In the genomic region with DNA sequence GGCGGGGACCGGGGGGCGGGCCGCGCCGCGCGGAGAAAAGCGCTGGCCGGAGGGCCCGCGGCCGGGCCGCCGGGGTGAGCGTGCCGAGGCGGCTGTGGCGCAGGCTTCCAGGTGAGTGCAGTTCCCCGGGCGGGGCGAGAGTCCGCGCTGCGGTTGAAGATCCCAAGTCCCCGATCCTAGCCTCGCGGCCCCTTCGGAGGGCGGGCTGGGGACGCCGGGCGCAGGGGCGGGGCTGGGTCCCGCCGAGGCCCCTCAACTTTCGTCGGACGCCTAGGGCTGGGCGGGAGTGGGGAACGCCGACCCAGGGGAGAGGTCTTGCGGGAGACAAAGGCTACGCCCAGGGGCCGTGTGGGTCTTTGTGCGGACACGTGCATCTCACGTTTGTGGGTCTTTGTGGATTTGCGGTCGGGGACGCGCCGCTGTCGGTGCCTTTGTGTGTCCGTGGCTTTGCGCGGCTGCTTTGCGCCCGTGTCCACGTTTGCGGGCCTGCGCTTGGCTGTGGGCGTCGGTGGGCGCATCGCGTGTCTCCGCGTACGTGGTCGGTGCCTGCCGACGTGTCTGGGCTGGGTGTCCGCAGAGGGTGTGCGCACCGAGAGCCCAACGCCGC, we compare ENCODE assay signal across 1 cellular context.
TF ChIP-seq lines count a peak whose summit lies in the region.

A gene with protein sequence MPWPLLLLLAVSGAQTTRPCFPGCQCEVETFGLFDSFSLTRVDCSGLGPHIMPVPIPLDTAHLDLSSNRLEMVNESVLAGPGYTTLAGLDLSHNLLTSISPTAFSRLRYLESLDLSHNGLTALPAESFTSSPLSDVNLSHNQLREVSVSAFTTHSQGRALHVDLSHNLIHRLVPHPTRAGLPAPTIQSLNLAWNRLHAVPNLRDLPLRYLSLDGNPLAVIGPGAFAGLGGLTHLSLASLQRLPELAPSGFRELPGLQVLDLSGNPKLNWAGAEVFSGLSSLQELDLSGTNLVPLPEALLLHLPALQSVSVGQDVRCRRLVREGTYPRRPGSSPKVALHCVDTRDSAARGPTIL (plus strand): TSS at position 63 of the 607 bp plus-strand sequence. CDS start 12,261 bp downstream, outside the sequence.

TF ChIP-seq in HepG2, 621 proteins besides CTCF, POLR2A, EP300 and RAD21 (continued from another document and continues in another):
- TF ChIP-seq, protein P1, sequence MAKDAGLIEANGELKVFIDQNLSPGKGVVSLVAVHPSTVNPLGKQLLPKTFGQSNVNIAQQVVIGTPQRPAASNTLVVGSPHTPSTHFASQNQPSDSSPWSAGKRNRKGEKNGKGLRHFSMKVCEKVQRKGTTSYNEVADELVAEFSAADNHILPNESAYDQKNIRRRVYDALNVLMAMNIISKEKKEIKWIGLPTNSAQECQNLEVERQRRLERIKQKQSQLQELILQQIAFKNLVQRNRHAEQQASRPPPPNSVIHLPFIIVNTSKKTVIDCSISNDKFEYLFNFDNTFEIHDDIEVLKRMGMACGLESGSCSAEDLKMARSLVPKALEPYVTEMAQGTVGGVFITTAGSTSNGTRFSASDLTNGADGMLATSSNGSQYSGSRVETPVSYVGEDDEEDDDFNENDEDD (CRISPR knock-in tag; IDR thresholded peaks at IDR 0.05; ENCODE audit: borderline replicate concordance), result no peak
- TF ChIP-seq IRF2 (CRISPR knock-in tag; IDR thresholded peaks at IDR 0.05) (no peak), KLF11 (CRISPR knock-in tag; IDR thresholded peaks at IDR 0.05) (no peak), ZNF782 (CRISPR knock-in tag; IDR thresholded peaks at IDR 0.05; ENCODE audit: borderline replicate concordance) (no peak), FOXK1 (CRISPR knock-in tag; IDR thresholded peaks at IDR 0.05; ENCODE audit: borderline replicate concordance, low read depth) (no peak), MTF1 (CRISPR knock-in tag; IDR thresholded peaks at IDR 0.05) (no peak), KDM2A (CRISPR knock-in tag; IDR thresholded peaks at IDR 0.05; ENCODE audit: borderline replicate concordance, low read depth) (no peak), PAX8 (CRISPR knock-in tag; IDR thresholded peaks at IDR 0.05; ENCODE audit: borderline replicate concordance) (no peak), ZNF224 (CRISPR knock-in tag; IDR thresholded peaks at IDR 0.05) (no peak), FOSL2 (CRISPR knock-in tag; IDR thresholded peaks at IDR 0.05) (no peak), HNRNPUL1 (IDR thresholded peaks at IDR 0.05; ENCODE audit: low read depth, low read length) (no peak), RBM39 (IDR thresholded peaks at IDR 0.05; ENCODE audit: low read depth, low read length, poor library complexity, severe bottlenecking) (no peak), ZNF446 (CRISPR knock-in tag; IDR thresholded peaks at IDR 0.05) (peak; percentile 49; the same call in 1 of the 2 replicates), ZFP1 (CRISPR knock-in tag; IDR thresholded peaks at IDR 0.05) (no peak), MEIS1 (CRISPR knock-in tag; IDR thresholded peaks at IDR 0.05; ENCODE audit: borderline replicate concordance) (no peak), ZNF850 (CRISPR knock-in tag; conservative IDR thresholded peaks at IDR 0.05) (no peak), CC2D1A (CRISPR knock-in tag; IDR thresholded peaks at IDR 0.05) (no peak), MAF1 (CRISPR knock-in tag; IDR thresholded peaks at IDR 0.05; ENCODE audit: borderline replicate concordance) (peak; percentile 14; the same call in 1 of the 2 replicates), ZNF136 (CRISPR knock-in tag; IDR thresholded peaks at IDR 0.05; ENCODE audit: low read depth) (no peak; the same call in 1 of the 2 replicates), ZFX (CRISPR knock-in tag; IDR thresholded peaks at IDR 0.05; ENCODE audit: low read depth) (peak; percentile 47; the same call in 1 of the 2 replicates), ZNF607 (CRISPR knock-in tag; IDR thresholded peaks at IDR 0.05; ENCODE audit: borderline replicate concordance) (no peak; the same call in 1 of the 2 replicates), NCOA1 (CRISPR knock-in tag; IDR thresholded peaks at IDR 0.05) (peak; percentile 65; the same call in 1 of the 2 replicates)
- TF ChIP-seq, protein P2, sequence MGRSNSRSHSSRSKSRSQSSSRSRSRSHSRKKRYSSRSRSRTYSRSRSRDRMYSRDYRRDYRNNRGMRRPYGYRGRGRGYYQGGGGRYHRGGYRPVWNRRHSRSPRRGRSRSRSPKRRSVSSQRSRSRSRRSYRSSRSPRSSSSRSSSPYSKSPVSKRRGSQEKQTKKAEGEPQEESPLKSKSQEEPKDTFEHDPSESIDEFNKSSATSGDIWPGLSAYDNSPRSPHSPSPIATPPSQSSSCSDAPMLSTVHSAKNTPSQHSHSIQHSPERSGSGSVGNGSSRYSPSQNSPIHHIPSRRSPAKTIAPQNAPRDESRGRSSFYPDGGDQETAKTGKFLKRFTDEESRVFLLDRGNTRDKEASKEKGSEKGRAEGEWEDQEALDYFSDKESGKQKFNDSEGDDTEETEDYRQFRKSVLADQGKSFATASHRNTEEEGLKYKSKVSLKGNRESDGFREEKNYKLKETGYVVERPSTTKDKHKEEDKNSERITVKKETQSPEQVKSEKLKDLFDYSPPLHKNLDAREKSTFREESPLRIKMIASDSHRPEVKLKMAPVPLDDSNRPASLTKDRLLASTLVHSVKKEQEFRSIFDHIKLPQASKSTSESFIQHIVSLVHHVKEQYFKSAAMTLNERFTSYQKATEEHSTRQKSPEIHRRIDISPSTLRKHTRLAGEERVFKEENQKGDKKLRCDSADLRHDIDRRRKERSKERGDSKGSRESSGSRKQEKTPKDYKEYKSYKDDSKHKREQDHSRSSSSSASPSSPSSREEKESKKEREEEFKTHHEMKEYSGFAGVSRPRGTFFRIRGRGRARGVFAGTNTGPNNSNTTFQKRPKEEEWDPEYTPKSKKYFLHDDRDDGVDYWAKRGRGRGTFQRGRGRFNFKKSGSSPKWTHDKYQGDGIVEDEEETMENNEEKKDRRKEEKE (IDR thresholded peaks at IDR 0.05), result no peak
- TF ChIP-seq, protein P3, sequence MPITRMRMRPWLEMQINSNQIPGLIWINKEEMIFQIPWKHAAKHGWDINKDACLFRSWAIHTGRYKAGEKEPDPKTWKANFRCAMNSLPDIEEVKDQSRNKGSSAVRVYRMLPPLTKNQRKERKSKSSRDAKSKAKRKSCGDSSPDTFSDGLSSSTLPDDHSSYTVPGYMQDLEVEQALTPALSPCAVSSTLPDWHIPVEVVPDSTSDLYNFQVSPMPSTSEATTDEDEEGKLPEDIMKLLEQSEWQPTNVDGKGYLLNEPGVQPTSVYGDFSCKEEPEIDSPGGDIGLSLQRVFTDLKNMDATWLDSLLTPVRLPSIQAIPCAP (CRISPR knock-in tag; IDR thresholded peaks at IDR 0.05; ENCODE audit: low read depth), result 0 out of 2 replicates have a peak, but pooled peaks have one; percentile 29
- TF ChIP-seq, protein P4, sequence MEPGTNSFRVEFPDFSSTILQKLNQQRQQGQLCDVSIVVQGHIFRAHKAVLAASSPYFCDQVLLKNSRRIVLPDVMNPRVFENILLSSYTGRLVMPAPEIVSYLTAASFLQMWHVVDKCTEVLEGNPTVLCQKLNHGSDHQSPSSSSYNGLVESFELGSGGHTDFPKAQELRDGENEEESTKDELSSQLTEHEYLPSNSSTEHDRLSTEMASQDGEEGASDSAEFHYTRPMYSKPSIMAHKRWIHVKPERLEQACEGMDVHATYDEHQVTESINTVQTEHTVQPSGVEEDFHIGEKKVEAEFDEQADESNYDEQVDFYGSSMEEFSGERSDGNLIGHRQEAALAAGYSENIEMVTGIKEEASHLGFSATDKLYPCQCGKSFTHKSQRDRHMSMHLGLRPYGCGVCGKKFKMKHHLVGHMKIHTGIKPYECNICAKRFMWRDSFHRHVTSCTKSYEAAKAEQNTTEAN (CRISPR knock-in tag; conservative IDR thresholded peaks at IDR 0.05), result peak; percentile 63; the same call in 1 of the 2 replicates
- TF ChIP-seq, protein P5, sequence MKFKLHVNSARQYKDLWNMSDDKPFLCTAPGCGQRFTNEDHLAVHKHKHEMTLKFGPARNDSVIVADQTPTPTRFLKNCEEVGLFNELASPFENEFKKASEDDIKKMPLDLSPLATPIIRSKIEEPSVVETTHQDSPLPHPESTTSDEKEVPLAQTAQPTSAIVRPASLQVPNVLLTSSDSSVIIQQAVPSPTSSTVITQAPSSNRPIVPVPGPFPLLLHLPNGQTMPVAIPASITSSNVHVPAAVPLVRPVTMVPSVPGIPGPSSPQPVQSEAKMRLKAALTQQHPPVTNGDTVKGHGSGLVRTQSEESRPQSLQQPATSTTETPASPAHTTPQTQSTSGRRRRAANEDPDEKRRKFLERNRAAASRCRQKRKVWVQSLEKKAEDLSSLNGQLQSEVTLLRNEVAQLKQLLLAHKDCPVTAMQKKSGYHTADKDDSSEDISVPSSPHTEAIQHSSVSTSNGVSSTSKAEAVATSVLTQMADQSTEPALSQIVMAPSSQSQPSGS (CRISPR knock-in tag; IDR thresholded peaks at IDR 0.05), result no peak
- TF ChIP-seq, protein P6, sequence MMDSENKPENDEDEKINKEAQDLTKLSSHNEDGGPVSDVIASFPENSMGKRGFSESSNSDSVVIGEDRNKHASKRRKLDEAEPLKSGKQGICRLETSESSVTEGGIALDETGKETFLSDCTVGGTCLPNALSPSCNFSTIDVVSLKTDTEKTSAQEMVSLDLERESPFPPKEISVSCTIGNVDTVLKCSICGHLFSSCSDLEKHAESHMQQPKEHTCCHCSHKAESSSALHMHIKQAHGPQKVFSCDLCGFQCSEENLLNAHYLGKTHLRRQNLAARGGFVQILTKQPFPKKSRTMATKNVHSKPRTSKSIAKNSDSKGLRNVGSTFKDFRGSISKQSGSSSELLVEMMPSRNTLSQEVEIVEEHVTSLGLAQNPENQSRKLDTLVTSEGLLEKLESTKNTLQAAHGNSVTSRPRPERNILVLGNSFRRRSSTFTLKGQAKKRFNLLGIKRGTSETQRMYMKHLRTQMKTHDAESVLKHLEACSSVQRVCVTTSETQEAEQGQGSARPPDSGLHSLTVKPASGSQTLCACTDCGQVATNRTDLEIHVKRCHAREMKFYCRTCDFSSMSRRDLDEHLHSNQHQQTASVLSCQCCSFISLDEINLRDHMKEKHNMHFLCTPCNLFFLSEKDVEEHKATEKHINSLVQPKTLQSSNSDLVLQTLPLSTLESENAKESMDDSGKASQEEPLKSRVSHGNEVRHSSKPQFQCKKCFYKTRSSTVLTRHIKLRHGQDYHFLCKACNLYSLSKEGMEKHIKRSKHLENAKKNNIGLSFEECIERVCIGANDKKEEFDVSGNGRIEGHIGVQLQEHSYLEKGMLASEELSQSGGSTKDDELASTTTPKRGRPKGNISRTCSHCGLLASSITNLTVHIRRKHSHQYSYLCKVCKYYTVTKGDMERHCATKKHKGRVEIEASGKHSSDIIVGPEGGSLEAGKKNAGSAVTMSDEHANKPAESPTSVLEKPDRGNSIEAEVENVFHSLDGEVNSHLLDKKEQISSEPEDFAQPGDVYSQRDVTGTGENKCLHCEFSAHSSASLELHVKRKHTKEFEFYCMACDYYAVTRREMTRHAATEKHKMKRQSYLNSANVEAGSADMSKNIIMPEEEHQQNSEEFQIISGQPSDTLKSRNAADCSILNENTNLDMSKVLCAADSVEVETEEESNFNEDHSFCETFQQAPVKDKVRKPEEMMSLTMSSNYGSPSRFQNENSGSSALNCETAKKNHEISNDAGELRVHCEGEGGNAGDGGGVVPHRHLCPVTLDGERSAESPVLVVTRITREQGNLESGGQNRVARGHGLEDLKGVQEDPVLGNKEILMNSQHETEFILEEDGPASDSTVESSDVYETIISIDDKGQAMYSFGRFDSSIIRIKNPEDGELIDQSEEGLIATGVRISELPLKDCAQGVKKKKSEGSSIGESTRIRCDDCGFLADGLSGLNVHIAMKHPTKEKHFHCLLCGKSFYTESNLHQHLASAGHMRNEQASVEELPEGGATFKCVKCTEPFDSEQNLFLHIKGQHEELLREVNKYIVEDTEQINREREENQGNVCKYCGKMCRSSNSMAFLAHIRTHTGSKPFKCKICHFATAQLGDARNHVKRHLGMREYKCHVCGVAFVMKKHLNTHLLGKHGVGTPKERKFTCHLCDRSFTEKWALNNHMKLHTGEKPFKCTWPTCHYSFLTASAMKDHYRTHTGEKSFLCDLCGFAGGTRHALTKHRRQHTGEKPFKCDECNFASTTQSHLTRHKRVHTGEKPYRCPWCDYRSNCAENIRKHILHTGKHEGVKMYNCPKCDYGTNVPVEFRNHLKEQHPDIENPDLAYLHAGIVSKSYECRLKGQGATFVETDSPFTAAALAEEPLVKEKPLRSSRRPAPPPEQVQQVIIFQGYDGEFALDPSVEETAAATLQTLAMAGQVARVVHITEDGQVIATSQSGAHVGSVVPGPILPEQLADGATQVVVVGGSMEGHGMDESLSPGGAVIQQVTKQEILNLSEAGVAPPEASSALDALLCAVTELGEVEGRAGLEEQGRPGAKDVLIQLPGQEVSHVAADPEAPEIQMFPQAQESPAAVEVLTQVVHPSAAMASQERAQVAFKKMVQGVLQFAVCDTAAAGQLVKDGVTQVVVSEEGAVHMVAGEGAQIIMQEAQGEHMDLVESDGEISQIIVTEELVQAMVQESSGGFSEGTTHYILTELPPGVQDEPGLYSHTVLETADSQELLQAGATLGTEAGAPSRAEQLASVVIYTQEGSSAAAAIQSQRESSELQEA (CRISPR knock-in tag; IDR thresholded peaks at IDR 0.05; ENCODE audit: not compliant biosample characterization), result no peak
- TF ChIP-seq, protein P7, sequence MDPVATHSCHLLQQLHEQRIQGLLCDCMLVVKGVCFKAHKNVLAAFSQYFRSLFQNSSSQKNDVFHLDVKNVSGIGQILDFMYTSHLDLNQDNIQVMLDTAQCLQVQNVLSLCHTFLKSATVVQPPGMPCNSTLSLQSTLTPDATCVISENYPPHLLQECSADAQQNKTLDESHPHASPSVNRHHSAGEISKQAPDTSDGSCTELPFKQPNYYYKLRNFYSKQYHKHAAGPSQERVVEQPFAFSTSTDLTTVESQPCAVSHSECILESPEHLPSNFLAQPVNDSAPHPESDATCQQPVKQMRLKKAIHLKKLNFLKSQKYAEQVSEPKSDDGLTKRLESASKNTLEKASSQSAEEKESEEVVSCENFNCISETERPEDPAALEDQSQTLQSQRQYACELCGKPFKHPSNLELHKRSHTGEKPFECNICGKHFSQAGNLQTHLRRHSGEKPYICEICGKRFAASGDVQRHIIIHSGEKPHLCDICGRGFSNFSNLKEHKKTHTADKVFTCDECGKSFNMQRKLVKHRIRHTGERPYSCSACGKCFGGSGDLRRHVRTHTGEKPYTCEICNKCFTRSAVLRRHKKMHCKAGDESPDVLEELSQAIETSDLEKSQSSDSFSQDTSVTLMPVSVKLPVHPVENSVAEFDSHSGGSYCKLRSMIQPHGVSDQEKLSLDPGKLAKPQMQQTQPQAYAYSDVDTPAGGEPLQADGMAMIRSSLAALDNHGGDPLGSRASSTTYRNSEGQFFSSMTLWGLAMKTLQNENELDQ (CRISPR knock-in tag; IDR thresholded peaks at IDR 0.05; ENCODE audit: borderline replicate concordance), result no peak
- TF ChIP-seq, protein P8, sequence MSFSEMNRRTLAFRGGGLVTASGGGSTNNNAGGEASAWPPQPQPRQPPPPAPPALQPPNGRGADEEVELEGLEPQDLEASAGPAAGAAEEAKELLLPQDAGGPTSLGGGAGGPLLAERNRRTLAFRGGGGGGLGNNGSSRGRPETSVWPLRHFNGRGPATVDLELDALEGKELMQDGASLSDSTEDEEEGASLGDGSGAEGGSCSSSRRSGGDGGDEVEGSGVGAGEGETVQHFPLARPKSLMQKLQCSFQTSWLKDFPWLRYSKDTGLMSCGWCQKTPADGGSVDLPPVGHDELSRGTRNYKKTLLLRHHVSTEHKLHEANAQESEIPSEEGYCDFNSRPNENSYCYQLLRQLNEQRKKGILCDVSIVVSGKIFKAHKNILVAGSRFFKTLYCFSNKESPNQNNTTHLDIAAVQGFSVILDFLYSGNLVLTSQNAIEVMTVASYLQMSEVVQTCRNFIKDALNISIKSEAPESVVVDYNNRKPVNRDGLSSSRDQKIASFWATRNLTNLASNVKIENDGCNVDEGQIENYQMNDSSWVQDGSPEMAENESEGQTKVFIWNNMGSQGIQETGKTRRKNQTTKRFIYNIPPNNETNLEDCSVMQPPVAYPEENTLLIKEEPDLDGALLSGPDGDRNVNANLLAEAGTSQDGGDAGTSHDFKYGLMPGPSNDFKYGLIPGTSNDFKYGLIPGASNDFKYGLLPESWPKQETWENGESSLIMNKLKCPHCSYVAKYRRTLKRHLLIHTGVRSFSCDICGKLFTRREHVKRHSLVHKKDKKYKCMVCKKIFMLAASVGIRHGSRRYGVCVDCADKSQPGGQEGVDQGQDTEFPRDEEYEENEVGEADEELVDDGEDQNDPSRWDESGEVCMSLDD (CRISPR knock-in tag; IDR thresholded peaks at IDR 0.05; ENCODE audit: borderline replicate concordance), result no peak; the same call in 1 of the 2 replicates
